ENCODE assay signal across 11 cellular contexts in genomic region chr12:49808686-49809368, GRCh38. TPM values are rescaled to one million over a fixed set of nuclear protein-coding genes. Genes with fewer than 3 reads are reported as not detected.
DNase-seq lines count a peak whose midpoint lies in the region; ATAC-seq and TF ChIP-seq lines count a peak whose summit lies in the region.
"Had no signal": no experiment of that assay in that cellular context is flagged by ENCODE, and none has a peak within 500 bp of the region (broad histone marks: within the 10 kb centered on the region; RNA-seq: fewer than 3 reads in every experiment).

No MANE protein-coding gene starts in this region.

- no peak overlapping the region for H3K4me3 ChIP-seq in NT2/D1 (ENCODE audit: insufficient read length, low read depth)
- H3K4me3 ChIP-seq in fibroblast of villous mesenchyme (ENCODE audit: low read depth, low read length): no peak overlapping the region
- H3K4me3 ChIP-seq in stomach: no peak overlapping the region
- H3K4me3 ChIP-seq in CD8-positive, alpha-beta T cell (ENCODE audit: low read depth, low read length): no peak overlapping the region

- H3K9me3 ChIP-seq in NT2/D1 (ENCODE audit: insufficient read depth, low read length) (no peaks in the 10 kb centered on the region), stomach (no peaks in the 10 kb centered on the region)
- no peaks in the 10 kb centered on the region for H3K9me3 ChIP-seq in CD8-positive, alpha-beta T cell (ENCODE audit: low read length)
- H3K9me3 ChIP-seq: Caco-2 had no signal

- peak overlapping the region; percentile 80 for H3K9ac ChIP-seq in NT2/D1 (ENCODE audit: insufficient read length, low read depth)

- H3K36me3 Mint-ChIP-seq in mesothelial cell of epicardium: peaks cover 10% of the 10 kb centered on the region
- H3K36me3 Mint-ChIP-seq in CD8-positive, alpha-beta T cell: peaks cover 29% of the 10 kb centered on the region
- H3K36me3 Mint-ChIP-seq: activated CD8-positive, alpha-beta memory T cell treated with anti-CD3 and anti-CD28 coated beads, Interleukin-2, amount 10 ng/mL, durations not matched to agents 7 days and 5 days had no signal

- peaks cover 27% of the 10 kb centered on the region for H3K4me1 Mint-ChIP-seq in mesothelial cell of epicardium
- H3K4me1 Mint-ChIP-seq in CD8-positive, alpha-beta T cell (ENCODE audit: low read depth): peaks cover 6% of the 10 kb centered on the region

- POLR2A ChIA-PET in CD8-positive, alpha-beta T cell (lab: Charles Lee): no interaction called here

- no peaks in the 10 kb centered on the region for H3K9me3 Mint-ChIP-seq in mesothelial cell of epicardium
- no peaks in the 10 kb centered on the region for H3K9me3 Mint-ChIP-seq in CD8-positive, alpha-beta T cell

- H3K27me3 Mint-ChIP-seq in mesothelial cell of epicardium (ENCODE audit: low read depth): no peaks in the 10 kb centered on the region
- no peaks in the 10 kb centered on the region for H3K27me3 Mint-ChIP-seq in CD8-positive, alpha-beta T cell (ENCODE audit: low read depth)
- H3K27me3 Mint-ChIP-seq: activated CD8-positive, alpha-beta memory T cell treated with anti-CD3 and anti-CD28 coated beads, Interleukin-2, amount 10 ng/mL, durations not matched to agents 7 days and 5 days had no signal

- H3K4me1 ChIP-seq in NT2/D1 (ENCODE audit: insufficient read depth, insufficient read length) (peaks cover 23% of the 10 kb centered on the region), stomach (peaks cover 8 to 35% (median 21%) of the 10 kb centered on the region in 4 donors)
- H3K4me1 ChIP-seq in CD8-positive, alpha-beta T cell (ENCODE audit: insufficient read depth, low read length): no peaks in the 10 kb centered on the region
- H3K4me1 ChIP-seq: Caco-2 had no signal

- H3K27me3 ChIP-seq in NT2/D1 (ENCODE audit: insufficient read depth, insufficient read length) (no peaks in the 10 kb centered on the region), stomach (no peaks in the 10 kb centered on the region)
- H3K27me3 ChIP-seq in CD8-positive, alpha-beta T cell (ENCODE audit: insufficient read depth, low read length): no peaks in the 10 kb centered on the region

- no peak for TF ChIP-seq CTCF in fibroblast of villous mesenchyme (IDR thresholded peaks at IDR 0.05; ENCODE audit: insufficient read depth, low read depth, low read length)
- no peak for TF ChIP-seq CTCF in mesothelial cell of epicardium (IDR thresholded peaks at IDR 0.05; ENCODE audit: unreplicated experiment)
- no peak for TF ChIP-seq CTCF in stomach (IDR thresholded peaks at IDR 0.05)
- no peak for TF ChIP-seq CTCF in CD8-positive, alpha-beta T cell (IDR thresholded peaks at IDR 0.05)

- no peak for ATAC-seq in CD8-positive, alpha-beta T cell
- ATAC-seq: activated CD8-positive, alpha-beta memory T cell treated with anti-CD3 and anti-CD28 coated beads, Interleukin-2, amount 10 ng/mL, durations not matched to agents 7 days and 5 days; SK-N-SH treated with all-trans-retinoic acid at 6 μM for 48 hours had no signal

- DNase-seq in NT2/D1 (ENCODE audit: low read depth, low spot score): peak; percentile 42
- peak; percentile 43 for DNase-seq in fibroblast of villous mesenchyme (ENCODE audit: low read depth)
- no peak for DNase-seq in mesothelial cell of epicardium (ENCODE audit: low spot score in 2 of 2, unreplicated experiment in 2 of 2)
- no peak for DNase-seq in stomach
- DNase-seq in CD8-positive, alpha-beta T cell: no peak
- DNase-seq in NCI-H82 (lab: John Stamatoyannopoulos, UW): no peak
- no peak for DNase-seq in kidney tubule cell (ENCODE audit: low spot score)
- no peak for DNase-seq in DMS 273 treated with DMSO at 0.1 percent for 48 hours (lab: John Stamatoyannopoulos, UW)
- DNase-seq: activated CD8-positive, alpha-beta memory T cell treated with anti-CD3 and anti-CD28 coated beads, Interleukin-2, amount 10 ng/mL, durations not matched to agents 7 days and 5 days; Caco-2 had no signal

- TF ChIP-seq POLR2A in stomach (IDR thresholded peaks at IDR 0.05): no peak

- no peak for TF ChIP-seq EP300 in stomach (IDR thresholded peaks at IDR 0.05)

- 60 to 80% (median 73%) methylated on average over 11 to 14 of the region's 14 CpGs for WGBS in stomach, 5 donors

- intact Hi-C loops in stomach (cut with DNase I; ENCODE audit: low total_unique reads): no loop called here
- intact Hi-C loops in CD8-positive, alpha-beta T cell (cut with DNase I, micrococcal nuclease): no loop called here

- peak overlapping the region; percentile 15 for H3K4me3 Mint-ChIP-seq in mesothelial cell of epicardium
- H3K4me3 Mint-ChIP-seq in CD8-positive, alpha-beta T cell: no peak overlapping the region
- H3K4me3 Mint-ChIP-seq: activated CD8-positive, alpha-beta memory T cell treated with anti-CD3 and anti-CD28 coated beads, Interleukin-2, amount 10 ng/mL, durations not matched to agents 7 days and 5 days had no signal

- H3K36me3 ChIP-seq in NT2/D1 (ENCODE audit: insufficient read depth, insufficient read length, low read length) (peaks cover 38% of the 10 kb centered on the region), stomach (peaks cover 10 to 31% (median 27%) of the 10 kb centered on the region in 4 donors)
- no peaks in the 10 kb centered on the region for H3K36me3 ChIP-seq in CD8-positive, alpha-beta T cell (ENCODE audit: insufficient read depth, low read length)

- CTCF ChIA-PET in CD8-positive, alpha-beta T cell (lab: Charles Lee): interaction anchor here (1.7 kb wide), 1 partner anchor 30 kb away, joined by 7 read pairs; no protein-coding TSS in a partner anchor

- H3K27ac Mint-ChIP-seq in mesothelial cell of epicardium: peak overlapping the region; percentile 88
- H3K27ac Mint-ChIP-seq in CD8-positive, alpha-beta T cell: no peak overlapping the region
- H3K27ac Mint-ChIP-seq: activated CD8-positive, alpha-beta memory T cell treated with anti-CD3 and anti-CD28 coated beads, Interleukin-2, amount 10 ng/mL, durations not matched to agents 7 days and 5 days had no signal

- H3K27ac ChIP-seq in stomach: peak overlapping the region; percentile 43 to 81 (median 63)
- H3K27ac ChIP-seq in CD8-positive, alpha-beta T cell (ENCODE audit: low read depth, low read length): no peak overlapping the region

RNA-seq across cellular contexts. Expression of gene NCKAP5L, which starts 19.4 kb away (rescaled TPM):
- 30.9 and 34.1 TPM in 2 replicates for total RNA-seq in fibroblast of villous mesenchyme
- 42.2 to 44.4 TPM (median 44.4 TPM) in 3 replicates for total RNA-seq in mesothelial cell of epicardium
- total RNA-seq in stomach: 10 to 100 TPM in 2 of 5 donors, 1 to 10 TPM in 3; 4.9 to 16.5 (median 8.3) TPM
- 1 to 10 TPM; 3.5 to 9.7 (median 4.1) TPM for polyA plus RNA-seq in stomach
- total RNA-seq in CD8-positive, alpha-beta T cell: 10 to 100 TPM; 10.6 to 10.7 TPM

RNA-seq across cellular contexts. Expression of gene BCDIN3D, which starts 34.1 kb away (rescaled TPM):
- total RNA-seq in fibroblast of villous mesenchyme: 2.9 and 3.5 TPM in 2 replicates
- 5.3 to 5.7 TPM (median 5.6 TPM) in 3 replicates for total RNA-seq in mesothelial cell of epicardium
- total RNA-seq in stomach: 10 to 100 TPM in 1 of 5 donors, 1 to 10 TPM in 2, under 1 TPM in 1, not detected in 1; 0.58 to 14.7 (median 3.6) TPM
- polyA plus RNA-seq in stomach: 1 to 10 TPM; 1.8 to 2.7 (median 2.6) TPM
- total RNA-seq in CD8-positive, alpha-beta T cell: 1 to 10 TPM; 4.2 to 5.9 TPM

Comparison
In these comparisons a context has a peak if more than half of its experiments do, and no peak if none do; other contexts are left out.
1. DNase-seq: peak in NT2/D1 (single experiment) and fibroblast of villous mesenchyme (single experiment); none in mesothelial cell of epicardium (0 of 2), stomach (single experiment), CD8-positive, alpha-beta T cell (0 of 7), NCI-H82 (single experiment), kidney tubule cell (single experiment) and DMS 273 treated with DMSO at 0.1 percent for 48 hours (single experiment).